ENCODE assay signal across 17 cellular contexts in the genomic region with DNA sequence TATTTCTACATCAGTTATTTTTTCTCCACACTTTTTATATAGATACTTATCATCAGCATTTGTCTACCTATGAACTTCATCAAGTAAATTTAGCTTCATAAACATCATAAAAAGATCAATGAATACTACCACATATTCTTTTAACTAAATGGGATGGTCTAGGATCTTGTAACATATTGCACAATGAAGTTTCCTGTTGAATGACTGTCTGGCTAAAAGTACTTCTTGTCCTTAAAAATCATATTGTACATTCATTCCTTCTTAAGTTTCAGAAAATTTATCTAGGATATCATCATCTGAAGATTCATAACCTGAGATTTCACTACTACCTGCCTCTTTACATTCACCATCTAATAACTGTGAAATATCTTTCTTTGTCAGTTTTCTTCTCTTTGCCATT.
"Had no signal": no experiment of that assay in that cellular context is flagged by ENCODE, and none has a peak within 500 bp of the region (broad histone marks: within the 10 kb centered on the region; RNA-seq: fewer than 3 reads in every experiment).

No MANE protein-coding gene starts in this region.

- ATAC-seq: activated CD8-positive, alpha-beta T cell treated with anti-CD3 and anti-CD28 coated beads, Interleukin-2, amount 10 ng/mL, durations not matched to agents 7 days and 5 days; activated T-cell treated with anti-CD3 and anti-CD28 coated beads, Interleukin-2, amount 50 U/mL, for 72 hours; effector memory CD8-positive, alpha-beta T cell; stimulated activated naive B cell treated with anti-CD40 and anti-IgM and Interleukin-4, amounts not matched to agents 10 μg/mL and 1 μg/mL and 100 μg/mL, for 72 hours had no signal

- H2AFZ ChIP-seq: neural progenitor cell had no signal

- H3K4me1 ChIP-seq: neural progenitor cell had no signal

- H3K36me3 ChIP-seq: neural progenitor cell, ovary, tibial artery had no signal

- H3K9ac ChIP-seq: neural progenitor cell had no signal

- H3K9me3 ChIP-seq: ovary, tibial artery had no signal

- H3K4me2 ChIP-seq: neural progenitor cell had no signal

- H3K27me3 ChIP-seq: neural progenitor cell, ovary, tibial artery had no signal

- DNase-seq: activated CD4-positive, alpha-beta T cell treated with anti-CD3 and anti-CD28 coated beads, Interleukin-2, amount 10 ng/mL, durations not matched to agents 24 days and 14 days; activated CD4-positive, CD25-positive, alpha-beta regulatory T cell; activated CD8-positive, alpha-beta memory T cell treated with anti-CD3 and anti-CD28 coated beads, Interleukin-2, amount 50 U/mL, for 48 hours; activated CD8-positive, alpha-beta T cell treated with anti-CD3 and anti-CD28 coated beads, Interleukin-2, amount 10 ng/mL, durations not matched to agents 7 days and 5 days; activated gamma-delta T cell; activated T-cell treated with anti-CD3 and anti-CD28 coated beads, Interleukin-2, amount 50 U/mL, for 72 hours; cerebellar nuclear complex; effector memory CD8-positive, alpha-beta T cell; islet precursor cell; ovary; stimulated activated CD4-positive, alpha-beta T cell treated with anti-CD3 and anti-CD28 coated beads, Interleukin-15, amount 100 ng/mL, for 24 hours; stimulated activated CD4-positive, alpha-beta T cell treated with anti-CD3 and anti-CD28 coated beads, Interleukin-4, amount 100 ng/mL, for 1 hour; stimulated activated naive B cell treated with anti-CD40 and anti-IgM and Interleukin-4, amounts not matched to agents 10 μg/mL and 1 μg/mL and 100 μg/mL, for 72 hours; tibial artery had no signal

- H3K27ac ChIP-seq: epithelial cell of prostate, neural progenitor cell, ovary, skin epidermis, tibial artery had no signal

- H3K4me3 ChIP-seq: neural progenitor cell, ovary, skin epidermis, tibial artery had no signal
